1 cellular context compared by ENCODE assay signal in the genomic region with DNA sequence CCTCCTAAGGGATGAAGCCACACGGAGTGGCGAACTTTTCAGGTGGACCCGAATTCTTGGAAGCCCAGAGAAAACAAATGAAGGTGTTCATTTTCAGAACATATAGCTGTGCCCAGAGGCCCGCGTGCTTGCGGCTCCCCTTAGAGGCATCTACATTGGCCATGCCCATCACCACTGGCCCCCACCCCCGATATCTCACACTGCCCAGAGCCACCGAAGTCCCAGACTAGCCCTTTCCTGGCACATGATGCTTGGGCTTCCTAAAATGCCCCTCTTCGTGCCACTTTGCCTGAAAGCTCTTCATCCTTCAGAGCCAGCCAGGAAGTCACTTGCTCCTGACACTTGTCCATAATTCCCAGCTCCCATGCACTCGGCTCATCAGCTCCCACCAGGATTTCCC.
TF ChIP-seq lines count a peak whose summit lies in the region.

No MANE protein-coding gene starts in this region.

TF ChIP-seq in H1, 55 proteins besides CTCF, POLR2A, EP300 and RAD21:
- no peak for TF ChIP-seq TCF12 (IDR thresholded peaks at IDR 0.05; ENCODE audit: low read depth, low read length)
- TF ChIP-seq CHD1 (IDR thresholded peaks at IDR 0.05; ENCODE audit: low read depth, low read length): no peak
- no peak for TF ChIP-seq SIRT6 (IDR thresholded peaks at IDR 0.05; ENCODE audit: low read length)
- TF ChIP-seq HDAC6 (IDR thresholded peaks at IDR 0.05; ENCODE audit: low read depth, low read length): no peak
- no peak for TF ChIP-seq SP2 (IDR thresholded peaks at IDR 0.05; ENCODE audit: low read length)
- TF ChIP-seq POLR2AphosphoS5 (IDR thresholded peaks at IDR 0.05; ENCODE audit: low read depth, low read length): peak; percentile 19; the same call in 1 of the 2 replicates
- TF ChIP-seq SP4 (IDR thresholded peaks at IDR 0.05; ENCODE audit: low read length): no peak
- no peak for TF ChIP-seq RNF2 (IDR thresholded peaks at IDR 0.05; ENCODE audit: borderline replicate concordance, low read depth, low read length, missing control alignments, poor library complexity, severe bottlenecking)
